ENCODE assay signal across 15 cellular contexts in genomic region chr12:123941000-123941399, GRCh38. TPM values are rescaled to one million over a fixed set of nuclear protein-coding genes. Genes with fewer than 3 reads are reported as not detected.
DNase-seq lines count a peak whose midpoint lies in the region; ATAC-seq lines count a peak whose summit lies in the region.
"Had no signal": no experiment of that assay in that cellular context is flagged by ENCODE, and none has a peak within 500 bp of the region (broad histone marks: within the 10 kb centered on the region; RNA-seq: fewer than 3 reads in every experiment).

No MANE protein-coding gene starts in this region.

- H3K4me1 Mint-ChIP-seq in dendritic cell treated with granulocyte-macrophage colony-stimulating factor and Interleukin-4, amounts not matched to agents 40 ng/mL and 50 ng/mL, for 4 days (ENCODE audit: low read depth), result peaks cover 36% of the 10 kb centered on the region
- H3K4me1 Mint-ChIP-seq in stimulated activated effector memory CD8-positive, alpha-beta T cell treated with anti-CD3 and anti-CD28 coated beads, Interleukin-12 subunit alpha, Interleukin-12 subunit beta, amount 100 ng/mL, for 72 hours, result peaks cover 38% of the 10 kb centered on the region

- H3K18ac ChIP-seq in neuronal stem cell (ENCODE audit: low read length) (peak overlapping the region; percentile 32), mesenchymal stem cell (ENCODE audit: low read depth in 1 of 2, low read length in 2 of 2) (no peak overlapping the region)

- H3K36me3 Mint-ChIP-seq in dendritic cell treated with granulocyte-macrophage colony-stimulating factor and Interleukin-4, amounts not matched to agents 40 ng/mL and 50 ng/mL, for 4 days (ENCODE audit: low read depth), result peaks cover 66% of the 10 kb centered on the region
- peaks cover 23% of the 10 kb centered on the region for H3K36me3 Mint-ChIP-seq in stimulated activated effector memory CD8-positive, alpha-beta T cell treated with anti-CD3 and anti-CD28 coated beads, Interleukin-12 subunit alpha, Interleukin-12 subunit beta, amount 100 ng/mL, for 72 hours

- H2BK12ac ChIP-seq in neuronal stem cell (ENCODE audit: low read length) (no peak overlapping the region), mesenchymal stem cell (ENCODE audit: low read length in 2 of 2) (no peak overlapping the region)

- ATAC-seq in stimulated activated effector memory CD8-positive, alpha-beta T cell treated with anti-CD3 and anti-CD28 coated beads, Interleukin-12 subunit alpha, Interleukin-12 subunit beta, amount 100 ng/mL, for 72 hours, result no peak
- ATAC-seq in GM19463 (IDR thresholded peaks at IDR 0.05; ENCODE audit: unreplicated experiment), result no peak
- ATAC-seq: A549 had no signal

- H3K9ac ChIP-seq in neuronal stem cell (ENCODE audit: low read depth, low read length, poor library complexity), result no peak overlapping the region
- H3K9ac ChIP-seq in mesenchymal stem cell (ENCODE audit: low read length), result no peak overlapping the region

- H4K91ac ChIP-seq in neuronal stem cell (ENCODE audit: low read depth, low read length, poor library complexity) (no peak overlapping the region), mesenchymal stem cell (ENCODE audit: low read length) (no peak overlapping the region)

- peaks cover 52% of the 10 kb centered on the region for H3K36me3 ChIP-seq in SJSA1
- peaks cover 17 to 69% of the 10 kb centered on the region in 2 donors for H3K36me3 ChIP-seq in neuronal stem cell (replicated peaks in 1 of 2; ENCODE audit: control insufficient read depth in 2 of 2, insufficient read depth in 2 of 2, low read length in 2 of 2)
- H3K36me3 ChIP-seq in mesenchymal stem cell (ENCODE audit: control insufficient read depth in 1 of 2, insufficient read depth in 2 of 2, low read depth in 1 of 2, low read length in 2 of 2), result peaks cover 69 to 80% of the 10 kb centered on the region in 2 experiments
- H3K36me3 ChIP-seq: HAP-1 had no signal

- no peak overlapping the region for H3K4me3 Mint-ChIP-seq in dendritic cell treated with granulocyte-macrophage colony-stimulating factor and Interleukin-4, amounts not matched to agents 40 ng/mL and 50 ng/mL, for 4 days
- H3K4me3 Mint-ChIP-seq in stimulated activated effector memory CD8-positive, alpha-beta T cell treated with anti-CD3 and anti-CD28 coated beads, Interleukin-12 subunit alpha, Interleukin-12 subunit beta, amount 100 ng/mL, for 72 hours, result no peak overlapping the region
- H3K4me3 Mint-ChIP-seq: IgD-negative memory B cell had no signal

- H3K4me3 ChIP-seq in SJSA1 (no peak overlapping the region), neuronal stem cell (ENCODE audit: low read length in 2 of 2) (no peak overlapping the region), mesenchymal stem cell (ENCODE audit: insufficient read depth in 1 of 2, low read depth in 1 of 2, low read length in 2 of 2) (no peak overlapping the region)
- H3K4me3 ChIP-seq: A549, HAP-1 had no signal

- H3K14ac ChIP-seq in neuronal stem cell (ENCODE audit: low read length) (no peak overlapping the region), mesenchymal stem cell (ENCODE audit: low read length in 2 of 2) (no peak overlapping the region)

- intact Hi-C loops in dendritic cell treated with granulocyte-macrophage colony-stimulating factor and Interleukin-4, amounts not matched to agents 40 ng/mL and 50 ng/mL, for 4 days (cut with micrococcal nuclease), result no loop called here

- H3K9me3 ChIP-seq in SJSA1 (replicated peaks), result no peaks in the 10 kb centered on the region; the same call in 1 of the 2 replicates
- peaks cover 5 to 20% of the 10 kb centered on the region in 2 donors for H3K9me3 ChIP-seq in neuronal stem cell (replicated peaks in 1 of 2; ENCODE audit: control insufficient read depth in 2 of 2, insufficient read depth in 1 of 2, low read depth in 1 of 2, low read length in 2 of 2)
- H3K9me3 ChIP-seq in mesenchymal stem cell (ENCODE audit: control insufficient read depth, low read length), result peaks cover 9% of the 10 kb centered on the region
- H3K9me3 ChIP-seq: A549, HAP-1 had no signal

- H2BK120ac ChIP-seq in neuronal stem cell (ENCODE audit: low read depth, low read length) (no peak overlapping the region), mesenchymal stem cell (ENCODE audit: low read depth, low read length) (no peak overlapping the region)

- no CpG with 5 or more reads among the region's 9 CpGs for WGBS in neuronal stem cell (ENCODE audit: extremely low coverage in 2 of 2, insufficient read length in 2 of 2, insufficient replicate concordance in 1 of 2), 2 donors
- WGBS in mesenchymal stem cell, result 94% methylated on average over 9 of the region's 9 CpGs

- no peaks in the 10 kb centered on the region for H3K27me3 ChIP-seq in SJSA1 (replicated peaks)
- H3K27me3 ChIP-seq in neuronal stem cell (ENCODE audit: control insufficient read depth in 3 of 3, insufficient read depth in 3 of 3, low read depth in 1 of 3, low read length in 3 of 3), result no peaks in the 10 kb centered on the region
- no peaks in the 10 kb centered on the region for H3K27me3 ChIP-seq in mesenchymal stem cell (ENCODE audit: control insufficient read depth in 1 of 2, insufficient read depth in 1 of 2, low read length in 2 of 2)

- H2BK5ac ChIP-seq in neuronal stem cell (ENCODE audit: low read length) (no peak overlapping the region), mesenchymal stem cell (ENCODE audit: low read depth, low read length, poor library complexity, severe bottlenecking) (no peak overlapping the region)

- H3K79me1 ChIP-seq in neuronal stem cell (ENCODE audit: low read depth, low read length) (no peaks in the 10 kb centered on the region), mesenchymal stem cell (replicated peaks; ENCODE audit: low read length, poor library complexity, severe bottlenecking) (peaks cover 27% of the 10 kb centered on the region)

- H3K4ac ChIP-seq in neuronal stem cell (ENCODE audit: low read length) (no peak overlapping the region), mesenchymal stem cell (ENCODE audit: low read depth in 1 of 2, low read length in 2 of 2) (no peak overlapping the region)

- H3K27ac ChIP-seq in SJSA1 (peak overlapping the region; percentile 61; the same call in 1 of the 2 replicates), neuronal stem cell (replicated peaks; ENCODE audit: low read length) (no peak overlapping the region), mesenchymal stem cell (ENCODE audit: low read length, poor library complexity, severe bottlenecking) (no peak overlapping the region)
- H3K27ac ChIP-seq: A549 had no signal

- H4K8ac ChIP-seq in neuronal stem cell (ENCODE audit: low read depth, low read length) (no peak overlapping the region), mesenchymal stem cell (ENCODE audit: low read length) (no peak overlapping the region)

- H3K9me3 Mint-ChIP-seq in dendritic cell treated with granulocyte-macrophage colony-stimulating factor and Interleukin-4, amounts not matched to agents 40 ng/mL and 50 ng/mL, for 4 days, result peaks cover 18% of the 10 kb centered on the region
- no peaks in the 10 kb centered on the region for H3K9me3 Mint-ChIP-seq in stimulated activated effector memory CD8-positive, alpha-beta T cell treated with anti-CD3 and anti-CD28 coated beads, Interleukin-12 subunit alpha, Interleukin-12 subunit beta, amount 100 ng/mL, for 72 hours
- H3K9me3 Mint-ChIP-seq: CD8-positive, alpha-beta memory T cell had no signal

- DNase-seq in SJSA1 (ENCODE audit: low read depth in 1 of 2, low spot score in 2 of 2) (no peak), neuronal stem cell (ENCODE audit: low spot score) (no peak), mesenchymal stem cell (no peak), HT-29 (ENCODE audit: low spot score) (no peak), middle frontal gyrus (ENCODE audit: extremely low spot score, low spot score) (no peak)
- no peak for DNase-seq in stimulated activated effector memory CD8-positive, alpha-beta T cell treated with anti-CD3 and anti-CD28 coated beads, Interleukin-12 subunit alpha, Interleukin-12 subunit beta, amount 100 ng/mL, for 72 hours (ENCODE audit: low spot score in 2 of 2)
- DNase-seq: CD8-positive, alpha-beta memory T cell; DND-41; GOT3 had no signal

- H3K4me2 ChIP-seq in neuronal stem cell (ENCODE audit: insufficient read depth, low read length, poor library complexity, severe bottlenecking), result no peak overlapping the region
- no peak overlapping the region for H3K4me2 ChIP-seq in mesenchymal stem cell (ENCODE audit: low read length, poor library complexity, severe bottlenecking)
- H3K4me2 ChIP-seq: A549 had no signal

- peaks cover 51% of the 10 kb centered on the region for H3K4me1 ChIP-seq in SJSA1 (replicated peaks)
- peaks cover 3 to 4% of the 10 kb centered on the region in 2 donors for H3K4me1 ChIP-seq in neuronal stem cell (ENCODE audit: control insufficient read depth in 2 of 2, insufficient read depth in 1 of 2, low read depth in 1 of 2, low read length in 2 of 2)
- peaks cover 25% of the 10 kb centered on the region for H3K4me1 ChIP-seq in mesenchymal stem cell (ENCODE audit: control insufficient read depth, insufficient read depth, low read depth, low read length)
- H3K4me1 ChIP-seq: A549, Caco-2, HAP-1 had no signal

- no peaks in the 10 kb centered on the region for H3K27me3 Mint-ChIP-seq in dendritic cell treated with granulocyte-macrophage colony-stimulating factor and Interleukin-4, amounts not matched to agents 40 ng/mL and 50 ng/mL, for 4 days
- H3K27me3 Mint-ChIP-seq: CD8-positive, alpha-beta memory T cell; IgD-negative memory B cell had no signal

- no peak overlapping the region for H3K23ac ChIP-seq in neuronal stem cell (ENCODE audit: low read depth, low read length, poor library complexity)
- no peak overlapping the region for H3K23ac ChIP-seq in mesenchymal stem cell (ENCODE audit: low read length in 2 of 2)

- H2BK15ac ChIP-seq in neuronal stem cell (ENCODE audit: low read length), result no peak overlapping the region
- H2BK15ac ChIP-seq in mesenchymal stem cell (ENCODE audit: low read depth, poor library complexity, severe bottlenecking), result no peak overlapping the region

- peak overlapping the region; percentile 63 for H3K27ac Mint-ChIP-seq in dendritic cell treated with granulocyte-macrophage colony-stimulating factor and Interleukin-4, amounts not matched to agents 40 ng/mL and 50 ng/mL, for 4 days
- peak overlapping the region; percentile 43 for H3K27ac Mint-ChIP-seq in stimulated activated effector memory CD8-positive, alpha-beta T cell treated with anti-CD3 and anti-CD28 coated beads, Interleukin-12 subunit alpha, Interleukin-12 subunit beta, amount 100 ng/mL, for 72 hours

- H2AK5ac ChIP-seq in neuronal stem cell (ENCODE audit: low read depth, low read length) (no peak overlapping the region), mesenchymal stem cell (ENCODE audit: low read length, severe bottlenecking) (no peak overlapping the region)

- H2AFZ ChIP-seq in neuronal stem cell (ENCODE audit: low read length), result no peak overlapping the region
- no peak overlapping the region for H2AFZ ChIP-seq in mesenchymal stem cell (ENCODE audit: low read depth, low read length)

RNA-seq across cellular contexts. Expression of gene CCDC92, which starts 31.6 kb away (rescaled TPM):
- 11.9 and 13.3 TPM in 2 replicates for total RNA-seq in SJSA1 (2014; rRNA removed; shearing (Covaris generic))
- polyA plus RNA-seq in neuronal stem cell (2013, experiment 1 of 2), result 34.1 TPM
- 32.6 TPM for polyA plus RNA-seq in neuronal stem cell (2013, experiment 2 of 2)
- polyA plus RNA-seq in mesenchymal stem cell (2013, experiment 1 of 2), result 91.2 TPM
- polyA plus RNA-seq in mesenchymal stem cell (2013, experiment 2 of 2), result 90.8 TPM
- 5.5 and 6.8 TPM in 2 replicates for total RNA-seq in HT-29 (2014; rRNA removed; shearing (Covaris generic))

RNA-seq across cellular contexts. Expression of gene ZNF664, which starts 32.0 kb away (rescaled TPM):
- 19.5 and 36.0 TPM in 2 replicates for total RNA-seq in SJSA1 (2014; rRNA removed; shearing (Covaris generic))
- polyA plus RNA-seq in neuronal stem cell (2013, experiment 1 of 2), result 130 TPM
- 131 TPM for polyA plus RNA-seq in neuronal stem cell (2013, experiment 2 of 2)
- 54.7 TPM for polyA plus RNA-seq in mesenchymal stem cell (2013, experiment 1 of 2)
- 55.2 TPM for polyA plus RNA-seq in mesenchymal stem cell (2013, experiment 2 of 2)
- 86.7 and 103 TPM in 2 replicates for total RNA-seq in HT-29 (2014; rRNA removed; shearing (Covaris generic))
